ENCODE assay signal across 13 cellular contexts in genomic region chr20:43911066-43911465, GRCh38. TPM values are rescaled to one million over a fixed set of nuclear protein-coding genes. Genes with fewer than 3 reads are reported as not detected.
DNase-seq lines count a peak whose midpoint lies in the region; ATAC-seq and TF ChIP-seq lines count a peak whose summit lies in the region.
"Had no signal": no experiment of that assay in that cellular context is flagged by ENCODE, and none has a peak within 500 bp of the region (broad histone marks: within the 10 kb centered on the region; RNA-seq: fewer than 3 reads in every experiment).

No MANE protein-coding gene starts in this region.

- H3K27me3 ChIP-seq in brain microvascular endothelial cell (replicated peaks) (no peaks in the 10 kb centered on the region), mesenchymal stem cell (ENCODE audit: control insufficient read depth in 1 of 2, insufficient read depth in 1 of 2, low read length in 2 of 2) (peaks cover 11 to 43% of the 10 kb centered on the region in 2 experiments)

- no peak overlapping the region for H3K14ac ChIP-seq in mesenchymal stem cell (ENCODE audit: low read length in 2 of 2)

- WGBS in mesenchymal stem cell, result 31% methylated on average over 2 of the region's 2 CpGs

- DNase-seq in NCI-H748 (lab: John Stamatoyannopoulos, UW; ENCODE audit: unreplicated experiment), result peak; percentile 14
- DNase-seq in NCI-H748 treated with DMSO at 0.1 percent for 48 hours (lab: John Stamatoyannopoulos, UW), result no peak
- DNase-seq in MV-4-11 (lab: John Stamatoyannopoulos, UW), result peak; percentile 39
- peak; percentile 59 for DNase-seq in brain microvascular endothelial cell
- DNase-seq in mesenchymal stem cell, result peak; percentile 76
- DNase-seq in stimulated activated CD4-positive, alpha-beta T cell treated with anti-CD3 and anti-CD28 coated beads, Interleukin-4, amount 100 ng/mL, for 24 hours, result no peak
- no peak for DNase-seq in activated CD4-positive, alpha-beta T cell treated with anti-CD3 and anti-CD28 coated beads for 1 hour
- DNase-seq: 8988T, left ventricle myocardium superior, NCI-H524 treated with DMSO at 0.1 percent for 48 hours, right cardiac atrium had no signal

- peak; percentile 64 for TF ChIP-seq CTCF in brain microvascular endothelial cell (IDR thresholded peaks at IDR 0.05; ENCODE audit: low read depth, low read length, missing control alignments)

- no peaks in the 10 kb centered on the region for H3K79me1 ChIP-seq in mesenchymal stem cell (replicated peaks; ENCODE audit: low read length, poor library complexity, severe bottlenecking)

- H3K4me1 ChIP-seq in mesenchymal stem cell (ENCODE audit: control insufficient read depth, insufficient read depth, low read depth, low read length), result peaks cover 18% of the 10 kb centered on the region

- peak overlapping the region in 1 of 2 experiments; percentile 13 for H3K18ac ChIP-seq in mesenchymal stem cell (ENCODE audit: low read depth in 1 of 2, low read length in 2 of 2)

- no peak for ATAC-seq in HG03521 (IDR thresholded peaks at IDR 0.05; ENCODE audit: unreplicated experiment)
- ATAC-seq: K562, left ventricle myocardium superior, right cardiac atrium had no signal

- H4K91ac ChIP-seq in mesenchymal stem cell (ENCODE audit: low read length), result peak overlapping the region; percentile 1

- H3K4me2 ChIP-seq in mesenchymal stem cell (ENCODE audit: low read length, poor library complexity, severe bottlenecking), result no peak overlapping the region

- H3K36me3 ChIP-seq in brain microvascular endothelial cell (replicated peaks) (no peaks in the 10 kb centered on the region), mesenchymal stem cell (ENCODE audit: control insufficient read depth in 1 of 2, insufficient read depth in 2 of 2, low read depth in 1 of 2, low read length in 2 of 2) (no peaks in the 10 kb centered on the region)

- H2BK12ac ChIP-seq in mesenchymal stem cell (ENCODE audit: low read length in 2 of 2), result no peak overlapping the region

- H3K4me3 ChIP-seq in brain microvascular endothelial cell (ENCODE audit: low read depth, low read length) (no peak overlapping the region), mesenchymal stem cell (ENCODE audit: insufficient read depth in 1 of 2, low read depth in 1 of 2, low read length in 2 of 2) (no peak overlapping the region)
- H3K4me3 ChIP-seq: K562 had no signal

- H3K9ac ChIP-seq in mesenchymal stem cell (ENCODE audit: low read length), result no peak overlapping the region

- no peak overlapping the region for H4K8ac ChIP-seq in mesenchymal stem cell (ENCODE audit: low read length)

- peak overlapping the region; percentile 30 for H2BK15ac ChIP-seq in mesenchymal stem cell (ENCODE audit: low read depth, poor library complexity, severe bottlenecking)

- no peak overlapping the region for H2AFZ ChIP-seq in mesenchymal stem cell (ENCODE audit: low read depth, low read length)

- H2BK120ac ChIP-seq in mesenchymal stem cell (ENCODE audit: low read depth, low read length), result no peak overlapping the region

- H2AK5ac ChIP-seq in mesenchymal stem cell (ENCODE audit: low read length, severe bottlenecking), result no peak overlapping the region

- H3K23ac ChIP-seq in mesenchymal stem cell (ENCODE audit: low read length in 2 of 2), result no peak overlapping the region

- in situ Hi-C loops in brain microvascular endothelial cell (cut with HindIII; ENCODE audit: low pct_ligation_motif_present, low sequenced_read_pairs), result no loop called here

- no peak overlapping the region for H2BK5ac ChIP-seq in mesenchymal stem cell (ENCODE audit: low read depth, low read length, poor library complexity, severe bottlenecking)

- H3K27ac ChIP-seq in brain microvascular endothelial cell, result no peak overlapping the region
- no peak overlapping the region for H3K27ac ChIP-seq in mesenchymal stem cell (ENCODE audit: low read length, poor library complexity, severe bottlenecking)

- H3K9me3 ChIP-seq in mesenchymal stem cell (ENCODE audit: control insufficient read depth, low read length), result peaks cover 45% of the 10 kb centered on the region

- H3K4ac ChIP-seq in mesenchymal stem cell (ENCODE audit: low read depth in 1 of 2, low read length in 2 of 2), result no peak overlapping the region

RNA-seq across cellular contexts. Expression of gene TOX2, which starts 3.6 kb away (rescaled TPM):
- 170 TPM for polyA plus RNA-seq in mesenchymal stem cell (2013, experiment 1 of 2)
- polyA plus RNA-seq in mesenchymal stem cell (2013, experiment 2 of 2), result 164 TPM
- polyA plus RNA-seq: K562 had no signal

Comparison
In these comparisons a context has a peak if more than half of its experiments do, and no peak if none do; other contexts are left out.
1. DNase-seq: peak in NCI-H748 (single experiment), MV-4-11 (single experiment), brain microvascular endothelial cell (single experiment) and mesenchymal stem cell (single experiment); none in NCI-H748 treated with DMSO at 0.1 percent for 48 hours (single experiment), stimulated activated CD4-positive, alpha-beta T cell treated with anti-CD3 and anti-CD28 coated beads, Interleukin-4, amount 100 ng/mL, for 24 hours (single experiment) and activated CD4-positive, alpha-beta T cell treated with anti-CD3 and anti-CD28 coated beads for 1 hour (single experiment).